Comparison of ENCODE assay signal across 15 cellular contexts in the genomic region with DNA sequence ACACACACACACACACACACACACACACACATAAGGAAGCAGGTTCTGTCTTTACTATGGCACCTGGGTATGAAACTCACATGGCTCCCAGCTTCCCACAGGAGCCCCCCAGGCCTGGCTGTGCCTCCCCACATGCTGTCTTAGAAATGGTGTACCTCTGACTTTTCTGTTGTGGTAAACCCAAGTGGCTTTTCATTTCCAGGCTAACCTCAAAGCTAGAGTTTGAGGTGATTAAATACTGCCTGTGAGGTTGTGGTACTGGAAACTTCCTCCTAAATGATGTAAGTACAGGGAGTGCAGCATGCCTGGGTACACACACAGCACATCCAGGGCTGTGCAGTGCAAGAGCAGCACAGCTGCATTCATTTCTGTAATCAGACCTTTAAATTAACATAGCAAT. TPM values are rescaled to one million over a fixed set of nuclear protein-coding genes. Genes with fewer than 3 reads are reported as not detected.
DNase-seq lines count a peak whose midpoint lies in the region; ATAC-seq and TF ChIP-seq lines count a peak whose summit lies in the region.
"Had no signal": no experiment of that assay in that cellular context is flagged by ENCODE, and none has a peak within 500 bp of the region (broad histone marks: within the 10 kb centered on the region; RNA-seq: fewer than 3 reads in every experiment).

No MANE protein-coding gene starts in this region.

- peak overlapping the region; percentile 42 for H3K27ac Mint-ChIP-seq in activated CD4-positive, alpha-beta T cell treated with anti-CD3 and anti-CD28 coated beads, Interleukin-2, amount 10 ng/mL, durations not matched to agents 24 days and 14 days
- H3K27ac Mint-ChIP-seq in activated CD8-positive, alpha-beta T cell treated with anti-CD3 and anti-CD28 coated beads for 36 hours, result no peak overlapping the region
- no peak overlapping the region for H3K27ac Mint-ChIP-seq in natural killer cell treated with Interleukin-12 subunit alpha and Interleukin-12 subunit beta and Interleukin-15 and Interleukin-18, amount 100 ng/mL, for 72 hours
- H3K27ac Mint-ChIP-seq: IgD-negative memory B cell had no signal

- CTCF ChIA-PET in activated CD8-positive, alpha-beta T cell treated with anti-CD3 and anti-CD28 coated beads for 36 hours (lab: Charles Lee), result interaction anchor here (0.9 to 1.1 kb wide), 2 partner anchors 14 to 39 kb away, joined by 3 to 4 read pairs; no protein-coding TSS in a partner anchor

- H3K36me3 Mint-ChIP-seq in activated CD4-positive, alpha-beta T cell treated with anti-CD3 and anti-CD28 coated beads, Interleukin-2, amount 10 ng/mL, durations not matched to agents 24 days and 14 days (ENCODE audit: low read depth), result peaks cover 6% of the 10 kb centered on the region
- no peaks in the 10 kb centered on the region for H3K36me3 Mint-ChIP-seq in activated CD8-positive, alpha-beta T cell treated with anti-CD3 and anti-CD28 coated beads for 36 hours (ENCODE audit: low read depth)
- H3K36me3 Mint-ChIP-seq in natural killer cell treated with Interleukin-12 subunit alpha and Interleukin-12 subunit beta and Interleukin-15 and Interleukin-18, amount 100 ng/mL, for 72 hours, result peaks cover 4% of the 10 kb centered on the region
- H3K36me3 Mint-ChIP-seq: IgD-negative memory B cell had no signal

- H3K4me3 ChIP-seq in lower leg skin (ENCODE audit: low read depth, poor library complexity, severe bottlenecking) (no peak overlapping the region), H7 (ENCODE audit: insufficient read depth, low read depth, low read length) (no peak overlapping the region)
- H3K4me3 ChIP-seq: GM23248, upper lobe of right lung had no signal

- POLR2A ChIA-PET in activated CD8-positive, alpha-beta T cell treated with anti-CD3 and anti-CD28 coated beads for 36 hours (lab: Charles Lee), result no interaction called here

- peaks cover 31% of the 10 kb centered on the region for H3K27me3 Mint-ChIP-seq in activated CD4-positive, alpha-beta T cell treated with anti-CD3 and anti-CD28 coated beads, Interleukin-2, amount 10 ng/mL, durations not matched to agents 24 days and 14 days
- peaks cover 13% of the 10 kb centered on the region for H3K27me3 Mint-ChIP-seq in activated CD8-positive, alpha-beta T cell treated with anti-CD3 and anti-CD28 coated beads for 36 hours
- peaks cover 13 to 25% of the 10 kb centered on the region in 2 donors for H3K27me3 Mint-ChIP-seq in natural killer cell treated with Interleukin-12 subunit alpha and Interleukin-12 subunit beta and Interleukin-15 and Interleukin-18, amount 100 ng/mL, for 72 hours

- intact Hi-C loops in activated CD4-positive, alpha-beta T cell treated with anti-CD3 and anti-CD28 coated beads, Interleukin-2, amount 10 ng/mL, durations not matched to agents 24 days and 14 days (cut with micrococcal nuclease), result loop anchor here (2.0 to 5.0 kb wide), 2 partner anchors 104 to 169 kb away; no protein-coding TSS in a partner anchor
- intact Hi-C loops in activated CD8-positive, alpha-beta T cell treated with anti-CD3 and anti-CD28 coated beads for 36 hours (cut with micrococcal nuclease), result no loop called here
- intact Hi-C loops in lower leg skin (cut with DNase I; ENCODE audit: low total_unique reads), result no loop called here

- H3K36me3 ChIP-seq in H7 (replicated peaks; ENCODE audit: control insufficient read depth, insufficient read depth, low read length), result no peaks in the 10 kb centered on the region
- H3K36me3 ChIP-seq: upper lobe of right lung had no signal

- peaks cover 30% of the 10 kb centered on the region for H3K4me1 Mint-ChIP-seq in activated CD4-positive, alpha-beta T cell treated with anti-CD3 and anti-CD28 coated beads, Interleukin-2, amount 10 ng/mL, durations not matched to agents 24 days and 14 days
- peaks cover 22% of the 10 kb centered on the region for H3K4me1 Mint-ChIP-seq in activated CD8-positive, alpha-beta T cell treated with anti-CD3 and anti-CD28 coated beads for 36 hours (ENCODE audit: low read depth)
- H3K4me1 Mint-ChIP-seq in natural killer cell treated with Interleukin-12 subunit alpha and Interleukin-12 subunit beta and Interleukin-15 and Interleukin-18, amount 100 ng/mL, for 72 hours (ENCODE audit: low read depth in 2 of 2), result peaks cover 24 to 25% of the 10 kb centered on the region in 2 donors
- H3K4me1 Mint-ChIP-seq: IgD-negative memory B cell had no signal

- ATAC-seq in HG03469 (IDR thresholded peaks at IDR 0.05; ENCODE audit: unreplicated experiment) (peak; percentile 66), GM21619 (IDR thresholded peaks at IDR 0.05; ENCODE audit: unreplicated experiment) (no peak)
- peak; percentile 86 for ATAC-seq in activated CD8-positive, alpha-beta T cell treated with anti-CD3 and anti-CD28 coated beads for 36 hours
- ATAC-seq in natural killer cell treated with Interleukin-12 subunit alpha and Interleukin-12 subunit beta and Interleukin-15 and Interleukin-18, amount 100 ng/mL, for 72 hours, result peak; percentile 74 to 89
- ATAC-seq: right cardiac atrium, upper lobe of right lung had no signal

- H3K4me3 Mint-ChIP-seq in activated CD4-positive, alpha-beta T cell treated with anti-CD3 and anti-CD28 coated beads, Interleukin-2, amount 10 ng/mL, durations not matched to agents 24 days and 14 days, result no peak overlapping the region
- H3K4me3 Mint-ChIP-seq in activated CD8-positive, alpha-beta T cell treated with anti-CD3 and anti-CD28 coated beads for 36 hours, result no peak overlapping the region
- no peak overlapping the region for H3K4me3 Mint-ChIP-seq in natural killer cell treated with Interleukin-12 subunit alpha and Interleukin-12 subunit beta and Interleukin-15 and Interleukin-18, amount 100 ng/mL, for 72 hours
- H3K4me3 Mint-ChIP-seq: IgD-negative memory B cell had no signal

- no peak for TF ChIP-seq POLR2A in lower leg skin (IDR thresholded peaks at IDR 0.05)

- peaks cover 19% of the 10 kb centered on the region for H3K9me3 Mint-ChIP-seq in activated CD4-positive, alpha-beta T cell treated with anti-CD3 and anti-CD28 coated beads, Interleukin-2, amount 10 ng/mL, durations not matched to agents 24 days and 14 days
- peaks cover 3% of the 10 kb centered on the region for H3K9me3 Mint-ChIP-seq in activated CD8-positive, alpha-beta T cell treated with anti-CD3 and anti-CD28 coated beads for 36 hours
- no peaks in the 10 kb centered on the region for H3K9me3 Mint-ChIP-seq in natural killer cell treated with Interleukin-12 subunit alpha and Interleukin-12 subunit beta and Interleukin-15 and Interleukin-18, amount 100 ng/mL, for 72 hours
- H3K9me3 Mint-ChIP-seq: IgD-negative memory B cell had no signal

- DNase-seq in activated CD4-positive, alpha-beta T cell treated with anti-CD3 and anti-CD28 coated beads, Interleukin-2, amount 10 ng/mL, durations not matched to agents 24 days and 14 days, result peak; percentile 77
- no peak for DNase-seq in activated CD4-positive, alpha-beta T cell treated with anti-CD3 and anti-CD28 coated beads, Interleukin-2, amount 50 U/mL, for 4 hours
- DNase-seq in activated CD8-positive, alpha-beta T cell treated with anti-CD3 and anti-CD28 coated beads for 36 hours, result peak; percentile 45
- no peak for DNase-seq in natural killer cell treated with Interleukin-12 subunit alpha and Interleukin-12 subunit beta and Interleukin-15 and Interleukin-18, amount 100 ng/mL, for 72 hours (ENCODE audit: low spot score)
- DNase-seq in lower leg skin (ENCODE audit: low spot score in 2 of 2), result no peak
- DNase-seq in H7, result no peak
- DNase-seq: ACHN, DMS53, GM23248, NCI-H2029, right cardiac atrium, upper lobe of right lung had no signal

- no peak for TF ChIP-seq CTCF in activated CD8-positive, alpha-beta T cell treated with anti-CD3 and anti-CD28 coated beads for 36 hours (IDR thresholded peaks at IDR 0.05)
- TF ChIP-seq CTCF in lower leg skin (IDR thresholded peaks at IDR 0.05), result no peak

- no peaks in the 10 kb centered on the region for H3K27me3 ChIP-seq in H7 (ENCODE audit: control insufficient read depth, insufficient read depth, low read length)
- H3K27me3 ChIP-seq: upper lobe of right lung had no signal

RNA-seq across cellular contexts. Expression of a gene that starts 34.4 kb away (rescaled TPM):
- total RNA-seq in activated CD4-positive, alpha-beta T cell treated with anti-CD3 and anti-CD28 coated beads, Interleukin-2, amount 10 ng/mL, durations not matched to agents 24 days and 14 days, result 12.2 and 12.9 TPM in 2 replicates
- 1 to 10 TPM; 5.0 to 6.2 TPM for total RNA-seq in activated CD8-positive, alpha-beta T cell treated with anti-CD3 and anti-CD28 coated beads for 36 hours
- total RNA-seq in natural killer cell treated with Interleukin-12 subunit alpha and Interleukin-12 subunit beta and Interleukin-15 and Interleukin-18, amount 100 ng/mL, for 72 hours, result 1 to 10 TPM; 2.5 to 4.8 TPM
- total RNA-seq in lower leg skin, result 10 to 100 TPM in 1 of 4 donors, 1 to 10 TPM in 3; 1.9 to 11.0 (median 6.0) TPM
- total RNA-seq in H7 (2014; rRNA removed; shearing (Covaris generic)), result 0.83 and 4.0 TPM in 2 replicates

Comparison
In these comparisons a context has a peak if more than half of its experiments do, and no peak if none do; other contexts are left out.
1. DNase-seq: peak in activated CD4-positive, alpha-beta T cell treated with anti-CD3 and anti-CD28 coated beads, Interleukin-2, amount 10 ng/mL, durations not matched to agents 24 days and 14 days (single experiment) and activated CD8-positive, alpha-beta T cell treated with anti-CD3 and anti-CD28 coated beads for 36 hours (single experiment); none in activated CD4-positive, alpha-beta T cell treated with anti-CD3 and anti-CD28 coated beads, Interleukin-2, amount 50 U/mL, for 4 hours (0 of 2), natural killer cell treated with Interleukin-12 subunit alpha and Interleukin-12 subunit beta and Interleukin-15 and Interleukin-18, amount 100 ng/mL, for 72 hours (single experiment), lower leg skin (0 of 2) and H7 (single experiment).